ENCODE assay signal across 1 cellular context in the genomic region with DNA sequence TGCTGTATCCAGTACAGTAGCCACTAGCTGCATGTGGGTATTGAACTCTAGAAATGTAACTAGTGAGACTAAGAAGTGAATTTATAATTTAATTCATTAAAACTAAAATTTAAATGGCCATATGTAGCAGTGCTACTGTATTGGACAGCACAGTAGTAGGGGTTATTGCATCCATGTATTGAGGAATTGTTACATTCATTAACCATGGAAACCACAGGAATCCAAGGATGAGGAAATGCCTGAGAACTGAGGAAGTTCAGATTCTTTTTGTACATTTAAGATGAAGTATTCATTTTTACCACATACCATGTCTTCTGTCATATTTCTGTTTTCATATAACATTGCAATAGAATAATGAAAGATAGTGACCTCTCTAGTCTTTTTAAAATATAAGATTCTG.
TF ChIP-seq lines count a peak whose summit lies in the region.

No MANE protein-coding gene starts in this region.

TF ChIP-seq in HepG2, 621 proteins besides CTCF, POLR2A, EP300 and RAD21 (continued from another document):
- TF ChIP-seq, protein P1, sequence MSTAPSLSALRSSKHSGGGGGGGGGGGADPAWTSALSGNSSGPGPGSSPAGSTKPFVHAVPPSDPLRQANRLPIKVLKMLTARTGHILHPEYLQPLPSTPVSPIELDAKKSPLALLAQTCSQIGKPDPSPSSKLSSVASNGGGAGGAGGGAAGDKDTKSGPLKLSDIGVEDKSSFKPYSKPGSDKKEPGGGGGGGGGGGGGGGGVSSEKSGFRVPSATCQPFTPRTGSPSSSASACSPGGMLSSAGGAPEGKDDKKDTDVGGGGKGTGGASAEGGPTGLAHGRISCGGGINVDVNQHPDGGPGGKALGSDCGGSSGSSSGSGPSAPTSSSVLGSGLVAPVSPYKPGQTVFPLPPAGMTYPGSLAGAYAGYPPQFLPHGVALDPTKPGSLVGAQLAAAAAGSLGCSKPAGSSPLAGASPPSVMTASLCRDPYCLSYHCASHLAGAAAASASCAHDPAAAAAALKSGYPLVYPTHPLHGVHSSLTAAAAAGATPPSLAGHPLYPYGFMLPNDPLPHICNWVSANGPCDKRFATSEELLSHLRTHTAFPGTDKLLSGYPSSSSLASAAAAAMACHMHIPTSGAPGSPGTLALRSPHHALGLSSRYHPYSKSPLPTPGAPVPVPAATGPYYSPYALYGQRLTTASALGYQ (CRISPR knock-in tag; IDR thresholded peaks at IDR 0.05) = no peak
- TF ChIP-seq ZNF775 (CRISPR knock-in tag; IDR thresholded peaks at IDR 0.05; ENCODE audit: borderline replicate concordance) = no peak
- TF ChIP-seq, protein P2, sequence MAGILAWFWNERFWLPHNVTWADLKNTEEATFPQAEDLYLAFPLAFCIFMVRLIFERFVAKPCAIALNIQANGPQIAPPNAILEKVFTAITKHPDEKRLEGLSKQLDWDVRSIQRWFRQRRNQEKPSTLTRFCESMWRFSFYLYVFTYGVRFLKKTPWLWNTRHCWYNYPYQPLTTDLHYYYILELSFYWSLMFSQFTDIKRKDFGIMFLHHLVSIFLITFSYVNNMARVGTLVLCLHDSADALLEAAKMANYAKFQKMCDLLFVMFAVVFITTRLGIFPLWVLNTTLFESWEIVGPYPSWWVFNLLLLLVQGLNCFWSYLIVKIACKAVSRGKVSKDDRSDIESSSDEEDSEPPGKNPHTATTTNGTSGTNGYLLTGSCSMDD (CRISPR knock-in tag; IDR thresholded peaks at IDR 0.05) = no peak
- TF ChIP-seq ZFP36L1 (CRISPR knock-in tag; IDR thresholded peaks at IDR 0.05) = no peak
- TF ChIP-seq SP140L (CRISPR knock-in tag; IDR thresholded peaks at IDR 0.05; ENCODE audit: borderline replicate concordance) = no peak
